ENCODE assay signal across 10 cellular contexts in genomic region chr12:122614839-122615238, GRCh38.
"Had no signal": no experiment of that assay in that cellular context is flagged by ENCODE, and none has a peak within 500 bp of the region (broad histone marks: within the 10 kb centered on the region; RNA-seq: fewer than 3 reads in every experiment).

No MANE protein-coding gene starts in this region.

- H3K4me3 ChIP-seq: cardiac muscle cell, ovary, testis had no signal

- H3K27ac ChIP-seq: cardiac muscle cell, ovary had no signal

- H3K27me3 ChIP-seq: cardiac muscle cell, ovary, testis had no signal

- H3K9me3 ChIP-seq: ovary, testis had no signal

- DNase-seq: activated CD4-positive, CD25-positive, alpha-beta regulatory T cell; activated gamma-delta T cell; activated naive CD8-positive, alpha-beta T cell treated with anti-CD3 and anti-CD28 coated beads, Interleukin-2, amount 10 ng/mL, durations not matched to agents 7 days and 5 days; activated T-cell treated with anti-CD3 and anti-CD28 coated beads, Interleukin-2, amount 50 U/mL, for 48 hours; head of caudate nucleus; kidney glomerular epithelial cell; ovary; stimulated activated CD4-positive, alpha-beta T cell treated with anti-CD3 and anti-CD28 coated beads, Interleukin-4, amount 100 ng/mL, for 1 hour; testis had no signal

- H3K4me1 ChIP-seq: testis had no signal

- H3K36me3 ChIP-seq: ovary had no signal
